In the genomic region with DNA sequence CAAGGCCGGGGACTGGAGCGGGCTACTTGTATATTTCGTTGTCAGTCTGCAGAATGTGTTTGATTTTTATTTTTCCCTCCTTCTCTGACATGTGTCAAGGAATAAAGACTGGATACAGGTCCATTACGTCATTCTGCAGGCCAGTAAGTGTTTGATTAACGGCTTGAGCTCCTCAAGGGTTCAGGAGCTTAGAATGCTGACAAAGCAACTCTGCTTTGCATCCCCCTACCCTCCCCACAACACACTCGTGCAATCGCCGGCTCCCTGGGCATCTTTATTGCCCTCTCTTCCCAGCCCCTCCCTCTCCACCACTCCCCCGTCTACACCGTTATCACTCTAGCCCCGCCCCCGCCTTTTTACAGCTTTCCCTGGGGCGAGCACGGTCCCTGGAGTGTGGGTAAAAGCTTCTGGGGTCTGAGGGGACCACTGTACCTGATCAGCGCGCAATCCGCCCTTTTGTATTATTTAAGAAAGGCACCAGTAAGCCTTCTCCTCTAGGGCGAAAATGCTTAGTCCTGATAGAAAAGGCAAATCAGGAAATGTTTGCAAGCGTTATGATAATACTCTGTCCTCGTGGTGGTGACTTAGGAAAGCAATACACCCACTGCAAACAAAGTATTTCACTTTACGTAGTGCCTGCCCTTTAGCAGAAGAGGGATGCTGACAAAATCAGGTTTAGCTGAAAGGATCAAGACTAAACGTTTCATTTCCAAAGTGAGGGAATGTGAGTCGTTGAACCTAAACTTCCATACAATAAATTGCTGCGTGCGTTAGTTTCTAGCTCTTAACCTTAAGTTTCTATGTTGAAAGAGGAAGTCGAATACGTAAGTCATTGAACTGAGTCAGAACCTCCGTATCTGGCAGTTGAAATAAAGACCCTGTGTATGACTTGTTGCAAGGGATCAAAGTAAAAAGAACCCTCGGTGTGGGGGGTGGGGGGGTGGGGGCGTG, we compare ENCODE assay signal across 8 cellular contexts. TPM values are rescaled to one million over a fixed set of nuclear protein-coding genes. Genes with fewer than 3 reads are reported as not detected.
DNase-seq lines count a peak whose midpoint lies in the region; ATAC-seq and TF ChIP-seq lines count a peak whose summit lies in the region.

No MANE protein-coding gene starts in this region.

- ATAC-seq in GM18511 (IDR thresholded peaks at IDR 0.05; ENCODE audit: unreplicated experiment): peak; percentile 47
- no peak for ATAC-seq in GM21390 (IDR thresholded peaks at IDR 0.05; ENCODE audit: unreplicated experiment)
- no peak for ATAC-seq in HG03378 (IDR thresholded peaks at IDR 0.05; ENCODE audit: unreplicated experiment)

- CTCF ChIA-PET in AG04450 (lab: Charles Lee): interaction anchor here (0.6 to 1.5 kb wide), 3 partner anchors 112 to 467 kb away, joined by 3 to 5 read pairs (median 3); no protein-coding TSS in a partner anchor

- H3K27me3 ChIP-seq in AG04450 (ENCODE audit: control insufficient read depth, insufficient read depth, low read length) (no peaks in the 10 kb centered on the region), tibial artery (no peaks in the 10 kb centered on the region)

- H3K4me1 Mint-ChIP-seq in dendritic cell treated with granulocyte-macrophage colony-stimulating factor and Interleukin-4, amounts not matched to agents 40 ng/mL and 50 ng/mL, for 4 days (ENCODE audit: low read depth): peaks cover 34% of the 10 kb centered on the region

- no peak for TF ChIP-seq CTCF in AG04450 (IDR thresholded peaks at IDR 0.05; ENCODE audit: low read depth, low read length)
- TF ChIP-seq CTCF in tibial artery (IDR thresholded peaks at IDR 0.05): no peak

- DNase-seq in AG04450 (ENCODE audit: low read depth, low spot score): no peak
- DNase-seq in lung microvascular endothelial cell (ENCODE audit: low read depth in 2 of 2): peak; percentile 14 to 48
- peak; percentile 77 to 78 for DNase-seq in tibial artery

- peaks cover 6% of the 10 kb centered on the region for H3K36me3 Mint-ChIP-seq in dendritic cell treated with granulocyte-macrophage colony-stimulating factor and Interleukin-4, amounts not matched to agents 40 ng/mL and 50 ng/mL, for 4 days (ENCODE audit: low read depth)

- peak overlapping the region; percentile 92 for H3K27ac Mint-ChIP-seq in dendritic cell treated with granulocyte-macrophage colony-stimulating factor and Interleukin-4, amounts not matched to agents 40 ng/mL and 50 ng/mL, for 4 days

- H3K4me3 Mint-ChIP-seq in dendritic cell treated with granulocyte-macrophage colony-stimulating factor and Interleukin-4, amounts not matched to agents 40 ng/mL and 50 ng/mL, for 4 days: peak overlapping the region; percentile 75

- peak overlapping the region; percentile 75 for H3K4me3 ChIP-seq in AG04450 (ENCODE audit: low read depth, low read length)
- H3K4me3 ChIP-seq in tibial artery: peak overlapping the region; percentile 76 to 77

- intact Hi-C loops in dendritic cell treated with granulocyte-macrophage colony-stimulating factor and Interleukin-4, amounts not matched to agents 40 ng/mL and 50 ng/mL, for 4 days (cut with micrococcal nuclease): loop anchor here (5.0 kb wide), 2 partner anchors 96 to 271 kb away; no protein-coding TSS in a partner anchor
- intact Hi-C loops in tibial artery (cut with DNase I; ENCODE audit: low total_unique reads): loop anchor here (10.0 kb wide), 1 partner anchor 214 kb away; no protein-coding TSS in a partner anchor

- H3K4me1 ChIP-seq in tibial artery: peaks cover 0 to 33% (median 21%) of the 10 kb centered on the region in 4 donors

- no peaks in the 10 kb centered on the region for H3K36me3 ChIP-seq in tibial artery

- H3K9me3 ChIP-seq in AG04450 (ENCODE audit: control insufficient read depth, insufficient read depth, low read length) (no peaks in the 10 kb centered on the region), tibial artery (no peaks in the 10 kb centered on the region)

- POLR2A ChIA-PET in AG04450 (lab: Yijun Ruan, JAX): interaction anchor here (0.6 to 1.9 kb wide), 4 partner anchors 44 to 445 kb away, joined by 4 to 6 read pairs (median 5); no protein-coding TSS in a partner anchor

- no peak overlapping the region for H3K27ac ChIP-seq in AG04450 (ENCODE audit: low read depth, low read length)
- H3K27ac ChIP-seq in tibial artery: peak overlapping the region; percentile 77 to 81

- peaks cover 82% of the 10 kb centered on the region for H3K27me3 Mint-ChIP-seq in dendritic cell treated with granulocyte-macrophage colony-stimulating factor and Interleukin-4, amounts not matched to agents 40 ng/mL and 50 ng/mL, for 4 days

- no peaks in the 10 kb centered on the region for H3K9me3 Mint-ChIP-seq in dendritic cell treated with granulocyte-macrophage colony-stimulating factor and Interleukin-4, amounts not matched to agents 40 ng/mL and 50 ng/mL, for 4 days

TF ChIP-seq in PFSK-1, 5 proteins besides CTCF, POLR2A, EP300 and RAD21:
- TF ChIP-seq SIN3A (IDR thresholded peaks at IDR 0.05; ENCODE audit: borderline replicate concordance, insufficient read depth, low read length) (peak; percentile 28; the same call in 1 of the 2 replicates), POLR2AphosphoS5 (IDR thresholded peaks at IDR 0.05; ENCODE audit: low read depth, low read length) (no peak)

RNA-seq across cellular contexts. Expression of gene CREB5, which starts 1.4 kb away (rescaled TPM):
- polyA plus RNA-seq in AG04450 (2011; rRNA removed): 22.1 and 23.3 TPM in 2 replicates
- polyA minus RNA-seq in AG04450 (2011; rRNA and poly(A)+ RNA removed): 52.6 and 68.0 TPM in 2 replicates
- polyA plus RNA-seq in PFSK-1 (2012; ENCODE audit: insufficient read length, low read depth): 20.3 TPM
- 2.4 and 3.2 TPM in 2 replicates for total RNA-seq in lung microvascular endothelial cell
